Comparison of ENCODE assay signal across 23 cellular contexts in genomic region chr11:62876712-62877111, GRCh38. TPM values are rescaled to one million over a fixed set of nuclear protein-coding genes. Genes with fewer than 3 reads are reported as not detected.
DNase-seq lines count a peak whose midpoint lies in the region; ATAC-seq, FAIRE-seq and TF ChIP-seq lines count a peak whose summit lies in the region.
"Had no signal": no experiment of that assay in that cellular context is flagged by ENCODE, and none has a peak within 500 bp of the region (broad histone marks: within the 10 kb centered on the region; RNA-seq: fewer than 3 reads in every experiment).

No MANE protein-coding gene starts in this region.

- H3K27me3 Mint-ChIP-seq in osteocyte (ENCODE audit: unreplicated experiment), result no peaks in the 10 kb centered on the region
- H3K27me3 Mint-ChIP-seq in T-helper 2 cell treated with Interferon-gamma antibody and Interleukin-4, amounts not matched to agents 5 μg/mL and 100 μg/mL, for 36 hours (ENCODE audit: low read depth), result no peaks in the 10 kb centered on the region
- H3K27me3 Mint-ChIP-seq: CD8-positive, alpha-beta memory T cell; IgD-negative memory B cell had no signal

- no peak overlapping the region for H3K4me3 Mint-ChIP-seq in osteocyte (ENCODE audit: unreplicated experiment)
- H3K4me3 Mint-ChIP-seq in T-helper 2 cell treated with Interferon-gamma antibody and Interleukin-4, amounts not matched to agents 5 μg/mL and 100 μg/mL, for 36 hours, result no peak overlapping the region

- H3K4me1 Mint-ChIP-seq in osteocyte (ENCODE audit: unreplicated experiment), result peaks cover 14% of the 10 kb centered on the region
- H3K4me1 Mint-ChIP-seq in T-helper 2 cell treated with Interferon-gamma antibody and Interleukin-4, amounts not matched to agents 5 μg/mL and 100 μg/mL, for 36 hours (ENCODE audit: low read depth), result peaks cover 16% of the 10 kb centered on the region

- peaks cover 2% of the 10 kb centered on the region for H3K36me3 Mint-ChIP-seq in osteocyte (ENCODE audit: unreplicated experiment)
- H3K36me3 Mint-ChIP-seq in T-helper 2 cell treated with Interferon-gamma antibody and Interleukin-4, amounts not matched to agents 5 μg/mL and 100 μg/mL, for 36 hours (ENCODE audit: low read depth), result peaks cover 14% of the 10 kb centered on the region
- H3K36me3 Mint-ChIP-seq: IgD-negative memory B cell had no signal

- H3K27ac ChIP-seq in liver (ENCODE audit: low read depth in 1 of 2, low read length in 2 of 2) (peak overlapping the region; percentile 40 to 68), HepG2 (ENCODE audit: extremely low read length, insufficient read depth, low read length) (no peak overlapping the region)
- H3K27ac ChIP-seq: C4-2B had no signal

- peaks cover 35% of the 10 kb centered on the region for H3K79me2 ChIP-seq in HepG2 (ENCODE audit: insufficient read depth, low read length)

- TF ChIP-seq RAD21 in liver (IDR thresholded peaks at IDR 0.05), result peak in 1 of 2 donors; percentile 4
- no peak for TF ChIP-seq RAD21 in HepG2 (CRISPR knock-in tag; IDR thresholded peaks at IDR 0.05)

- CTCF ChIA-PET in HepG2 (lab: Yijun Ruan, JAX; ENCODE audit: low intra/inter-chr PET ratio, low total read pairs), result no interaction called here

- WGBS in liver, result 42% methylated on average over 6 of the region's 6 CpGs
- 91% methylated on average over 6 of the region's 6 CpGs for WGBS in HepG2 (ENCODE audit: low lambda C conversion rate)

- H4K20me1 ChIP-seq in HepG2 (ENCODE audit: insufficient read depth, low read length), result 0 out of 2 replicates have a peak, but pooled peaks cover 3% of the 10 kb centered on the region

- ATAC-seq in HepG2 (no peak), sciatic nerve (no peak)
- ATAC-seq: Right ventricle myocardium inferior had no signal

- no peaks in the 10 kb centered on the region for H3K9me3 Mint-ChIP-seq in osteocyte (ENCODE audit: unreplicated experiment)
- H3K9me3 Mint-ChIP-seq in T-helper 2 cell treated with Interferon-gamma antibody and Interleukin-4, amounts not matched to agents 5 μg/mL and 100 μg/mL, for 36 hours, result no peaks in the 10 kb centered on the region
- H3K9me3 Mint-ChIP-seq: CD8-positive, alpha-beta memory T cell; IgD-negative memory B cell had no signal

- in situ Hi-C loops in HepG2 (cut with HindIII; ENCODE audit: extremely low pct_ligation_motif_present, low pct_unique_long_range_greater_than_20kb), result loop anchor here (5.0 kb wide), 1 partner anchor 89 kb away; the partner anchor contains the start of gene TMEM179B

- DNase-seq in HepG2 (ENCODE audit: low spot score), result no peak
- peak; percentile 70 for DNase-seq in bronchial epithelial cell (ENCODE audit: low read depth)
- DNase-seq in osteocyte (ENCODE audit: extremely low spot score, unreplicated experiment), result no peak
- DNase-seq in T-helper 2 cell treated with Interferon-gamma antibody and Interleukin-4, amounts not matched to agents 5 μg/mL and 100 μg/mL, for 36 hours (ENCODE audit: low spot score), result no peak
- DNase-seq in NCI-H524 treated with DMSO at 0.1 percent for 48 hours (lab: John Stamatoyannopoulos, UW), result no peak
- DNase-seq in DMS153 (lab: John Stamatoyannopoulos, UW), result no peak
- no peak for DNase-seq in sciatic nerve (ENCODE audit: low spot score)
- DNase-seq: DMS53, GDM1, GOT3, HCEC 1CT, NCI-H187, NCI-H446, NCI-H526 treated with DMSO at 0.1 percent for 48 hours had no signal

- H3K36me3 ChIP-seq in liver (ENCODE audit: control insufficient read depth in 4 of 4, insufficient read depth in 3 of 4, low read depth in 1 of 4, low read length in 3 of 4) (no peaks in the 10 kb centered on the region), HepG2 (replicated peaks in 1 of 2; ENCODE audit: control insufficient read depth in 1 of 2, insufficient read depth in 2 of 2, low read length in 2 of 2) (peaks cover 11 to 40% of the 10 kb centered on the region in 2 experiments; a peak in 3 of 5 replicates), bronchial epithelial cell (ENCODE audit: control insufficient read depth, insufficient read depth, low read length) (peaks cover 3% of the 10 kb centered on the region)

- no peak overlapping the region for H3K4me2 ChIP-seq in HepG2 (ENCODE audit: low read depth, low read length)

- peaks cover 0 to 26% (median 16%) of the 10 kb centered on the region in 4 donors for H3K4me1 ChIP-seq in liver (ENCODE audit: control insufficient read depth in 4 of 4, insufficient read depth in 4 of 4, low read length in 3 of 4)
- H3K4me1 ChIP-seq in HepG2 (ENCODE audit: insufficient read depth, low read length), result peaks cover 29% of the 10 kb centered on the region

- H3K9me3 ChIP-seq in liver (ENCODE audit: control insufficient read depth in 4 of 4, low read length in 3 of 4) (no peaks in the 10 kb centered on the region), HepG2 (ENCODE audit: low read length) (no peaks in the 10 kb centered on the region)

- no peak overlapping the region for H3K9ac ChIP-seq in liver (ENCODE audit: low read depth in 1 of 2, low read length in 2 of 2)
- H3K9ac ChIP-seq in HepG2 (ENCODE audit: insufficient read depth, low read depth, low read length), result no peak overlapping the region

- BruUV-seq in HepG2 (replicated peaks; lab: Mats Ljungman, UMichigan), result no TSS peak

- POLR2A ChIA-PET in HepG2 (lab: Yijun Ruan, JAX), result interaction anchor here (2.5 kb wide), 1 partner anchor 21 kb away, joined by 18 read pairs; no protein-coding TSS in a partner anchor

- TF ChIP-seq CTCF in liver (IDR thresholded peaks at IDR 0.05; ENCODE audit: low read depth, low read length, missing input control) (no peak), HepG2 (CRISPR knock-in tag; IDR thresholded peaks at IDR 0.05) (no peak), bronchial epithelial cell (IDR thresholded peaks at IDR 0.05; ENCODE audit: insufficient read depth, low read length, severe bottlenecking) (no peak), osteocyte (IDR thresholded peaks at IDR 0.05) (no peak)

- TF ChIP-seq EP300 in HepG2 (IDR thresholded peaks at IDR 0.05; ENCODE audit: low read depth in 2 of 2, low read length in 2 of 2) (no peak), HepG2 (CRISPR knock-in tag; IDR thresholded peaks at IDR 0.05; ENCODE audit: borderline replicate concordance) (no peak)

- H3K27ac Mint-ChIP-seq in osteocyte (ENCODE audit: unreplicated experiment), result peak overlapping the region; percentile 39
- H3K27ac Mint-ChIP-seq in T-helper 2 cell treated with Interferon-gamma antibody and Interleukin-4, amounts not matched to agents 5 μg/mL and 100 μg/mL, for 36 hours, result no peak overlapping the region

- H3K27me3 ChIP-seq in liver (ENCODE audit: control insufficient read depth in 4 of 4, insufficient read depth in 4 of 4, low read length in 3 of 4) (no peaks in the 10 kb centered on the region), HepG2 (ENCODE audit: control insufficient read depth in 1 of 2, insufficient read depth in 2 of 2, low read length in 2 of 2) (no peaks in the 10 kb centered on the region; a peak in 1 of 5 replicates), bronchial epithelial cell (ENCODE audit: control insufficient read depth, insufficient read depth, low read length) (no peaks in the 10 kb centered on the region)

- H3K4me3 ChIP-seq in liver (ENCODE audit: low read depth in 1 of 3, low read length in 3 of 3) (no peak overlapping the region), HepG2 (replicated peaks in 1 of 3; ENCODE audit: insufficient read depth in 1 of 3, low read depth in 2 of 3, low read length in 3 of 3) (no peak overlapping the region), bronchial epithelial cell (ENCODE audit: low read depth, low read length) (no peak overlapping the region)

- intact Hi-C loops in HepG2 (cut with micrococcal nuclease; ENCODE audit: unreplicated experiment) (no loop called here), sciatic nerve (cut with DNase I) (no loop called here)

- FAIRE-seq in HepG2 (lab: Jason Lieb, UNC) (no peak), bronchial epithelial cell (lab: Jason Lieb, UNC) (no peak)
- FAIRE-seq: A204.1, GM18507, RCC 7860 had no signal

- no peak overlapping the region for H2AFZ ChIP-seq in HepG2 (ENCODE audit: low read length)

- no peak for TF ChIP-seq POLR2A in HepG2 (IDR thresholded peaks at IDR 0.05; ENCODE audit: insufficient read depth in 1 of 2, low read depth in 2 of 2, low read length in 2 of 2)

RNA-seq across cellular contexts. Expression of gene SLC3A2, which starts 4.0 kb away (rescaled TPM):
- total RNA-seq in liver (10 to 100 TPM; 48.1 to 59.5 TPM), HepG2 (2016; rRNA removed; fragmentation: Illumina TruSeq; extraction: Trizol) (94.8 and 213 TPM in 2 replicates), bronchial epithelial cell (1,292 and 1,548 TPM in 2 replicates), osteocyte (326 and 362 TPM in 2 replicates), sciatic nerve (102 TPM)
- polyA plus RNA-seq in liver (10 to 100 TPM; 34.3 to 53.9 TPM), HepG2 (2011; rRNA removed) (225 and 226 TPM in 2 replicates)
- total RNA-seq in HepG2 (2016; cell fraction: cytosol; rRNA removed; fragmentation: Illumina TruSeq; extraction: Trizol; ENCODE audit: low read depth), result 38.0 and 39.9 TPM in 2 replicates
- 86.4 and 215 TPM in 2 replicates for total RNA-seq in HepG2 (2016; cell fraction: insoluble cytoplasmic fraction; rRNA removed; fragmentation: Illumina TruSeq; extraction: Trizol)
- total RNA-seq in HepG2 (2016; cell fraction: membrane; rRNA removed; fragmentation: Illumina TruSeq; extraction: Trizol), result 38.3 and 41.7 TPM in 2 replicates
- total RNA-seq in HepG2 (2016; cell fraction: nucleus; rRNA removed; fragmentation: Illumina TruSeq; extraction: Trizol), result 205 and 227 TPM in 2 replicates
- polyA plus RNA-seq in HepG2 (2011; cell fraction: cytosol; rRNA removed), result 197 and 232 TPM in 2 replicates
- polyA plus RNA-seq in HepG2 (2011; cell fraction: nucleus; rRNA removed), result 387 TPM in 2 replicates
- 155 and 209 TPM in 2 replicates for polyA plus RNA-seq in HepG2 (2012)
- 14.6 and 16.2 TPM in 2 replicates for polyA plus RNA-seq in HepG2 (2016; cell fraction: cytosol; fragmentation: Illumina TruSeq; extraction: Trizol; ENCODE audit: low read depth)
- 86.8 and 89.1 TPM in 2 replicates for polyA plus RNA-seq in HepG2 (2016; cell fraction: insoluble cytoplasmic fraction; fragmentation: Illumina TruSeq; extraction: Trizol; ENCODE audit: low read depth)
- polyA plus RNA-seq in HepG2 (2016; cell fraction: membrane; fragmentation: Illumina TruSeq; extraction: Trizol; ENCODE audit: low read depth), result 14.4 and 19.1 TPM in 2 replicates
- 322 and 351 TPM in 2 replicates for polyA plus RNA-seq in HepG2 (2016; cell fraction: nucleus; fragmentation: Illumina TruSeq; extraction: Trizol; ENCODE audit: insufficient read depth, low read depth)
- polyA minus RNA-seq in HepG2 (2011; rRNA and poly(A)+ RNA removed; ENCODE audit: low replicate concordance), result 232 and 734 TPM in 2 replicates
- 189 and 204 TPM in 2 replicates for polyA minus RNA-seq in HepG2 (2011; cell fraction: cytosol; rRNA and poly(A)+ RNA removed)
- 166 and 194 TPM in 2 replicates for polyA minus RNA-seq in HepG2 (2011; cell fraction: nucleus; rRNA and poly(A)+ RNA removed)

RNA-seq across cellular contexts. Expression of gene WDR74, which starts 37.3 kb away (rescaled TPM):
- total RNA-seq in liver, result 10 to 100 TPM; 17.1 to 21.5 TPM
- polyA plus RNA-seq in liver, result 10 to 100 TPM; 19.6 to 22.5 TPM
- total RNA-seq in HepG2 (2016; rRNA removed; fragmentation: Illumina TruSeq; extraction: Trizol), result 68.4 and 83.3 TPM in 2 replicates
- total RNA-seq in HepG2 (2016; cell fraction: cytosol; rRNA removed; fragmentation: Illumina TruSeq; extraction: Trizol; ENCODE audit: low read depth), result 73.1 and 74.3 TPM in 2 replicates
- 64.4 and 81.2 TPM in 2 replicates for total RNA-seq in HepG2 (2016; cell fraction: insoluble cytoplasmic fraction; rRNA removed; fragmentation: Illumina TruSeq; extraction: Trizol)
- total RNA-seq in HepG2 (2016; cell fraction: membrane; rRNA removed; fragmentation: Illumina TruSeq; extraction: Trizol), result 35.8 and 38.0 TPM in 2 replicates
- total RNA-seq in HepG2 (2016; cell fraction: nucleus; rRNA removed; fragmentation: Illumina TruSeq; extraction: Trizol), result 65.9 and 69.3 TPM in 2 replicates
- polyA plus RNA-seq in HepG2 (2011; rRNA removed), result 77.0 and 84.6 TPM in 2 replicates
- polyA plus RNA-seq in HepG2 (2011; cell fraction: cytosol; rRNA removed), result 65.2 and 92.4 TPM in 2 replicates
- polyA plus RNA-seq in HepG2 (2011; cell fraction: nucleus; rRNA removed), result 200 and 217 TPM in 2 replicates
- 46.6 and 65.2 TPM in 2 replicates for polyA plus RNA-seq in HepG2 (2012)
- 14.6 and 16.3 TPM in 2 replicates for polyA plus RNA-seq in HepG2 (2016; cell fraction: cytosol; fragmentation: Illumina TruSeq; extraction: Trizol; ENCODE audit: low read depth)
- polyA plus RNA-seq in HepG2 (2016; cell fraction: insoluble cytoplasmic fraction; fragmentation: Illumina TruSeq; extraction: Trizol; ENCODE audit: low read depth), result 58.9 and 67.1 TPM in 2 replicates
- 19.3 and 20.8 TPM in 2 replicates for polyA plus RNA-seq in HepG2 (2016; cell fraction: membrane; fragmentation: Illumina TruSeq; extraction: Trizol; ENCODE audit: low read depth)
- 134 and 146 TPM in 2 replicates for polyA plus RNA-seq in HepG2 (2016; cell fraction: nucleus; fragmentation: Illumina TruSeq; extraction: Trizol; ENCODE audit: insufficient read depth, low read depth)
- 110 and 251 TPM in 2 replicates for polyA minus RNA-seq in HepG2 (2011; rRNA and poly(A)+ RNA removed; ENCODE audit: low replicate concordance)
- polyA minus RNA-seq in HepG2 (2011; cell fraction: cytosol; rRNA and poly(A)+ RNA removed), result 31.0 and 38.8 TPM in 2 replicates
- polyA minus RNA-seq in HepG2 (2011; cell fraction: nucleus; rRNA and poly(A)+ RNA removed), result 217 and 271 TPM in 2 replicates
- total RNA-seq in bronchial epithelial cell, result 59.0 and 113 TPM in 2 replicates
- total RNA-seq in osteocyte, result 40.5 and 42.1 TPM in 2 replicates
- total RNA-seq in sciatic nerve, result 34.5 TPM

RNA-seq across cellular contexts. Expression of gene TEX54, which starts 44.1 kb away (rescaled TPM):
- total RNA-seq in liver (not detected), HepG2 (2016; rRNA removed; fragmentation: Illumina TruSeq; extraction: Trizol) (not detected in 2 replicates), bronchial epithelial cell (not detected in 2 replicates), osteocyte (not detected in 2 replicates), sciatic nerve (not detected)
- polyA plus RNA-seq in liver (1 to 10 TPM in 1 of 2 donors, not detected in 1; 1.6 TPM), HepG2 (2011; rRNA removed) (not detected in 2 replicates)
- not detected in 2 replicates for total RNA-seq in HepG2 (2016; cell fraction: cytosol; rRNA removed; fragmentation: Illumina TruSeq; extraction: Trizol; ENCODE audit: low read depth)
- total RNA-seq in HepG2 (2016; cell fraction: insoluble cytoplasmic fraction; rRNA removed; fragmentation: Illumina TruSeq; extraction: Trizol), result not detected in 2 replicates
- total RNA-seq in HepG2 (2016; cell fraction: membrane; rRNA removed; fragmentation: Illumina TruSeq; extraction: Trizol), result not detected in 2 replicates
- not detected in 2 replicates for total RNA-seq in HepG2 (2016; cell fraction: nucleus; rRNA removed; fragmentation: Illumina TruSeq; extraction: Trizol)
- polyA plus RNA-seq in HepG2 (2011; cell fraction: cytosol; rRNA removed), result not detected in 2 replicates
- not detected in 2 replicates for polyA plus RNA-seq in HepG2 (2011; cell fraction: nucleus; rRNA removed)
- 0.55 TPM in 1 of 2 replicates, not detected in the other for polyA plus RNA-seq in HepG2 (2012)
- polyA plus RNA-seq in HepG2 (2016; cell fraction: cytosol; fragmentation: Illumina TruSeq; extraction: Trizol; ENCODE audit: low read depth), result not detected in 2 replicates
- polyA plus RNA-seq in HepG2 (2016; cell fraction: insoluble cytoplasmic fraction; fragmentation: Illumina TruSeq; extraction: Trizol; ENCODE audit: low read depth), result not detected in 2 replicates
- polyA plus RNA-seq in HepG2 (2016; cell fraction: membrane; fragmentation: Illumina TruSeq; extraction: Trizol; ENCODE audit: low read depth), result not detected in 2 replicates
- not detected in 2 replicates for polyA plus RNA-seq in HepG2 (2016; cell fraction: nucleus; fragmentation: Illumina TruSeq; extraction: Trizol; ENCODE audit: insufficient read depth, low read depth)
- not detected in 2 replicates for polyA minus RNA-seq in HepG2 (2011; rRNA and poly(A)+ RNA removed; ENCODE audit: low replicate concordance)
- polyA minus RNA-seq in HepG2 (2011; cell fraction: cytosol; rRNA and poly(A)+ RNA removed), result not detected in 2 replicates
- polyA minus RNA-seq in HepG2 (2011; cell fraction: nucleus; rRNA and poly(A)+ RNA removed), result not detected in 2 replicates
- total RNA-seq: M059J, Right ventricle myocardium inferior had no signal
- polyA plus RNA-seq: IgD-negative memory B cell had no signal

RNA-seq across cellular contexts. Expression of gene CHRM1, which starts 44.5 kb away (rescaled TPM):
- total RNA-seq in liver (not detected), HepG2 (2016; rRNA removed; fragmentation: Illumina TruSeq; extraction: Trizol) (not detected in 2 replicates), bronchial epithelial cell (not detected in 2 replicates), osteocyte (0.27 and 0.31 TPM in 2 replicates), sciatic nerve (not detected)
- polyA plus RNA-seq in liver (not detected), HepG2 (2011; rRNA removed) (not detected in 2 replicates)
- total RNA-seq in HepG2 (2016; cell fraction: cytosol; rRNA removed; fragmentation: Illumina TruSeq; extraction: Trizol; ENCODE audit: low read depth), result not detected in 2 replicates
- total RNA-seq in HepG2 (2016; cell fraction: insoluble cytoplasmic fraction; rRNA removed; fragmentation: Illumina TruSeq; extraction: Trizol), result not detected in 2 replicates
- not detected in 2 replicates for total RNA-seq in HepG2 (2016; cell fraction: membrane; rRNA removed; fragmentation: Illumina TruSeq; extraction: Trizol)
- not detected in 2 replicates for total RNA-seq in HepG2 (2016; cell fraction: nucleus; rRNA removed; fragmentation: Illumina TruSeq; extraction: Trizol)
- not detected in 2 replicates for polyA plus RNA-seq in HepG2 (2011; cell fraction: cytosol; rRNA removed)
- not detected in 2 replicates for polyA plus RNA-seq in HepG2 (2011; cell fraction: nucleus; rRNA removed)
- polyA plus RNA-seq in HepG2 (2012), result not detected in 2 replicates
- polyA plus RNA-seq in HepG2 (2016; cell fraction: cytosol; fragmentation: Illumina TruSeq; extraction: Trizol; ENCODE audit: low read depth), result not detected in 2 replicates
- not detected in 2 replicates for polyA plus RNA-seq in HepG2 (2016; cell fraction: insoluble cytoplasmic fraction; fragmentation: Illumina TruSeq; extraction: Trizol; ENCODE audit: low read depth)
- polyA plus RNA-seq in HepG2 (2016; cell fraction: membrane; fragmentation: Illumina TruSeq; extraction: Trizol; ENCODE audit: low read depth), result not detected in 2 replicates
- not detected in 2 replicates for polyA plus RNA-seq in HepG2 (2016; cell fraction: nucleus; fragmentation: Illumina TruSeq; extraction: Trizol; ENCODE audit: insufficient read depth, low read depth)
- polyA minus RNA-seq in HepG2 (2011; rRNA and poly(A)+ RNA removed; ENCODE audit: low replicate concordance), result 0.21 TPM in 1 of 2 replicates, not detected in the other
- polyA minus RNA-seq in HepG2 (2011; cell fraction: cytosol; rRNA and poly(A)+ RNA removed), result not detected in 2 replicates
- polyA minus RNA-seq in HepG2 (2011; cell fraction: nucleus; rRNA and poly(A)+ RNA removed), result not detected in 2 replicates
- total RNA-seq: CD8-positive, alpha-beta memory T cell; M059J; Right ventricle myocardium inferior had no signal
- polyA plus RNA-seq: CD8-positive, alpha-beta memory T cell; IgD-negative memory B cell had no signal

RNA-seq across cellular contexts. Expression of gene STX5, which starts 44.9 kb away (rescaled TPM):
- total RNA-seq in liver (10 to 100 TPM; 22.4 to 34.1 TPM), HepG2 (2016; rRNA removed; fragmentation: Illumina TruSeq; extraction: Trizol) (26.9 and 29.2 TPM in 2 replicates), bronchial epithelial cell (31.3 and 36.2 TPM in 2 replicates), osteocyte (65.3 and 71.0 TPM in 2 replicates), sciatic nerve (51.6 TPM)
- polyA plus RNA-seq in liver (10 to 100 TPM; 13.6 to 29.8 TPM), HepG2 (2011; rRNA removed) (30.0 and 36.6 TPM in 2 replicates)
- total RNA-seq in HepG2 (2016; cell fraction: cytosol; rRNA removed; fragmentation: Illumina TruSeq; extraction: Trizol; ENCODE audit: low read depth), result 11.5 and 13.1 TPM in 2 replicates
- 28.7 and 31.4 TPM in 2 replicates for total RNA-seq in HepG2 (2016; cell fraction: insoluble cytoplasmic fraction; rRNA removed; fragmentation: Illumina TruSeq; extraction: Trizol)
- total RNA-seq in HepG2 (2016; cell fraction: membrane; rRNA removed; fragmentation: Illumina TruSeq; extraction: Trizol), result 21.4 and 25.5 TPM in 2 replicates
- total RNA-seq in HepG2 (2016; cell fraction: nucleus; rRNA removed; fragmentation: Illumina TruSeq; extraction: Trizol), result 19.8 and 21.0 TPM in 2 replicates
- 40.4 and 44.3 TPM in 2 replicates for polyA plus RNA-seq in HepG2 (2011; cell fraction: cytosol; rRNA removed)
- polyA plus RNA-seq in HepG2 (2011; cell fraction: nucleus; rRNA removed), result 58.1 and 64.7 TPM in 2 replicates
- polyA plus RNA-seq in HepG2 (2012), result 34.4 and 38.4 TPM in 2 replicates
- polyA plus RNA-seq in HepG2 (2016; cell fraction: cytosol; fragmentation: Illumina TruSeq; extraction: Trizol; ENCODE audit: low read depth), result 16.7 and 21.3 TPM in 2 replicates
- polyA plus RNA-seq in HepG2 (2016; cell fraction: insoluble cytoplasmic fraction; fragmentation: Illumina TruSeq; extraction: Trizol; ENCODE audit: low read depth), result 46.7 and 47.9 TPM in 2 replicates
- 24.0 and 30.0 TPM in 2 replicates for polyA plus RNA-seq in HepG2 (2016; cell fraction: membrane; fragmentation: Illumina TruSeq; extraction: Trizol; ENCODE audit: low read depth)
- 28.2 and 33.5 TPM in 2 replicates for polyA plus RNA-seq in HepG2 (2016; cell fraction: nucleus; fragmentation: Illumina TruSeq; extraction: Trizol; ENCODE audit: insufficient read depth, low read depth)
- polyA minus RNA-seq in HepG2 (2011; rRNA and poly(A)+ RNA removed; ENCODE audit: low replicate concordance), result 75.1 and 110 TPM in 2 replicates
- polyA minus RNA-seq in HepG2 (2011; cell fraction: cytosol; rRNA and poly(A)+ RNA removed), result 15.7 and 21.4 TPM in 2 replicates
- 39.8 and 49.6 TPM in 2 replicates for polyA minus RNA-seq in HepG2 (2011; cell fraction: nucleus; rRNA and poly(A)+ RNA removed)
